In genomic region chr2:119252186-119253113, GRCh38 we compare ENCODE assay signal across 12 cellular contexts. TPM values are rescaled to one million over a fixed set of nuclear protein-coding genes. Genes with fewer than 3 reads are reported as not detected.
A peak's percentile ranks its signal among the peaks of the same experiment; 100 is the strongest.
DNase-seq lines count a peak whose midpoint lies in the region; ATAC-seq and TF ChIP-seq lines count a peak whose summit lies in the region.
"Had no signal": no experiment of that assay in that cellular context is flagged by ENCODE, and none has a peak within 500 bp of the region (broad histone marks: within the 10 kb centered on the region; RNA-seq: fewer than 3 reads in every experiment).

No MANE protein-coding gene starts in this region.

- H3K4me3 Mint-ChIP-seq in activated T-cell treated with anti-CD3 and anti-CD28 coated beads, Interleukin-2, amount 50 U/mL, for 24 hours: no peak overlapping the region
- H3K4me3 Mint-ChIP-seq in type B pancreatic cell: no peak overlapping the region
- no peak overlapping the region for H3K4me3 Mint-ChIP-seq in stimulated activated memory B cell treated with anti-CD40 and anti-IgM and Interleukin-4, amounts not matched to agents 10 μg/mL and 1 μg/mL and 100 μg/mL, for 72 hours

- no peak overlapping the region for H3K4me3 ChIP-seq in foreskin fibroblast (ENCODE audit: low read depth in 1 of 2, low read length in 2 of 2)
- H3K4me3 ChIP-seq: BLaER1, coronary artery, thoracic aorta had no signal

- peak; percentile 3 for DNase-seq in activated T-cell treated with anti-CD3 and anti-CD28 coated beads, Interleukin-2, amount 50 U/mL, for 24 hours
- no peak for DNase-seq in activated T-cell treated with anti-CD3 and anti-CD28 coated beads for 4 hours
- peak; percentile 82 for DNase-seq in amniotic stem cell (lab: John Stamatoyannopoulos, UW)
- DNase-seq in foreskin fibroblast: peak; percentile 93 to 94
- no peak for DNase-seq in type B pancreatic cell (ENCODE audit: extremely low spot score, unreplicated experiment)
- no peak for DNase-seq in NCI-H774 (lab: John Stamatoyannopoulos, UW)
- DNase-seq: Karpas-422 had no signal

- H3K4me1 Mint-ChIP-seq in activated T-cell treated with anti-CD3 and anti-CD28 coated beads, Interleukin-2, amount 50 U/mL, for 24 hours (ENCODE audit: low read depth): no peaks in the 10 kb centered on the region
- peaks cover 28% of the 10 kb centered on the region for H3K4me1 Mint-ChIP-seq in type B pancreatic cell (ENCODE audit: unreplicated experiment)
- H3K4me1 Mint-ChIP-seq in stimulated activated memory B cell treated with anti-CD40 and anti-IgM and Interleukin-4, amounts not matched to agents 10 μg/mL and 1 μg/mL and 100 μg/mL, for 72 hours: no peaks in the 10 kb centered on the region

- ATAC-seq in stimulated activated memory B cell treated with anti-CD40 and anti-IgM and Interleukin-4, amounts not matched to agents 10 μg/mL and 1 μg/mL and 100 μg/mL, for 72 hours: no peak
- no peak for ATAC-seq in HG03139 (IDR thresholded peaks at IDR 0.05; ENCODE audit: unreplicated experiment)

- no peaks in the 10 kb centered on the region for H3K9me3 Mint-ChIP-seq in activated T-cell treated with anti-CD3 and anti-CD28 coated beads, Interleukin-2, amount 50 U/mL, for 24 hours
- no peaks in the 10 kb centered on the region for H3K9me3 Mint-ChIP-seq in type B pancreatic cell
- H3K9me3 Mint-ChIP-seq in stimulated activated memory B cell treated with anti-CD40 and anti-IgM and Interleukin-4, amounts not matched to agents 10 μg/mL and 1 μg/mL and 100 μg/mL, for 72 hours: no peaks in the 10 kb centered on the region

- H3K27me3 Mint-ChIP-seq in activated T-cell treated with anti-CD3 and anti-CD28 coated beads, Interleukin-2, amount 50 U/mL, for 24 hours: peaks cover 5% of the 10 kb centered on the region
- H3K27me3 Mint-ChIP-seq in type B pancreatic cell: no peaks in the 10 kb centered on the region
- no peaks in the 10 kb centered on the region for H3K27me3 Mint-ChIP-seq in stimulated activated memory B cell treated with anti-CD40 and anti-IgM and Interleukin-4, amounts not matched to agents 10 μg/mL and 1 μg/mL and 100 μg/mL, for 72 hours

- H3K27ac Mint-ChIP-seq in activated T-cell treated with anti-CD3 and anti-CD28 coated beads, Interleukin-2, amount 50 U/mL, for 24 hours: no peak overlapping the region
- H3K27ac Mint-ChIP-seq in type B pancreatic cell: peak overlapping the region; percentile 46
- H3K27ac Mint-ChIP-seq in stimulated activated memory B cell treated with anti-CD40 and anti-IgM and Interleukin-4, amounts not matched to agents 10 μg/mL and 1 μg/mL and 100 μg/mL, for 72 hours: no peak overlapping the region

- TF ChIP-seq CTCF in foreskin fibroblast (IDR thresholded peaks at IDR 0.05; ENCODE audit: low read depth, low read length) (no peak), type B pancreatic cell (conservative IDR thresholded peaks at IDR 0.05) (no peak)

- no peaks in the 10 kb centered on the region for H3K36me3 Mint-ChIP-seq in activated T-cell treated with anti-CD3 and anti-CD28 coated beads, Interleukin-2, amount 50 U/mL, for 24 hours (ENCODE audit: low read depth)
- no peaks in the 10 kb centered on the region for H3K36me3 Mint-ChIP-seq in type B pancreatic cell
- H3K36me3 Mint-ChIP-seq in stimulated activated memory B cell treated with anti-CD40 and anti-IgM and Interleukin-4, amounts not matched to agents 10 μg/mL and 1 μg/mL and 100 μg/mL, for 72 hours: no peaks in the 10 kb centered on the region

RNA-seq across cellular contexts. Expression of gene STEAP3, which starts 28.8 kb away (rescaled TPM):
- total RNA-seq in type B pancreatic cell (ENCODE audit: low replicate concordance): 19.0 and 25.5 TPM in 2 replicates

Comparison
In these comparisons a context has a peak if more than half of its experiments do, and no peak if none do; other contexts are left out.
1. DNase-seq: peak in activated T-cell treated with anti-CD3 and anti-CD28 coated beads, Interleukin-2, amount 50 U/mL, for 24 hours (single experiment), amniotic stem cell (single experiment) and foreskin fibroblast (2 of 2); none in activated T-cell treated with anti-CD3 and anti-CD28 coated beads for 4 hours (single experiment), type B pancreatic cell (single experiment) and NCI-H774 (single experiment).